8 cellular contexts compared by ENCODE assay signal in the genomic region with DNA sequence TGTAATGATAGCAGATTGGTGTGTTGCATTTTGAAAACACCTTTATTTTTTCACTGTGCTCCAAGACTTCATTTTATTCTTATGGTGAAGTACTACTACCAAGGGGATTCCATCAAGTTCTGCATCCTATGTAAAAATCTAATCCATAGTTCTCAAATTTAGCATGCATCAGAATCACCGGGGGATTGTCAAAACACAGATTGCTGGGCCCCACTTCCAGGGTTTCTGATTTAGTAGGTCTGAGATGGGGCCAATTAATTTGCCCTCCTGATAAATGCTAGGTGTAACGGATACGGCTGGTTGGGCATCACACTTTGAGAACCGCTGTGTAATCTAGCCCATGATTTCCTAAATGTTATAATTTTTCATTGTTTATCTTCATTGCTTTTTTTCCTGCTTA. TPM values are rescaled to one million over a fixed set of nuclear protein-coding genes. Genes with fewer than 3 reads are reported as not detected.
A peak's percentile ranks its signal among the peaks of the same experiment; 100 is the strongest.
DNase-seq lines count a peak whose midpoint lies in the region; ATAC-seq and TF ChIP-seq lines count a peak whose summit lies in the region.

No MANE protein-coding gene starts in this region.

- H3K27me3 ChIP-seq in right lobe of liver: no peaks in the 10 kb centered on the region
- H3K27me3 ChIP-seq in transverse colon: no peaks in the 10 kb centered on the region

- intact Hi-C loops in right lobe of liver (cut with DNase I): no loop called here
- intact Hi-C loops in transverse colon (cut with DNase I; ENCODE audit: low total_unique reads): loop anchor here (2.0 kb wide), 1 partner anchor 119 kb away; the partner anchor contains the start of gene MAP2K1

- TF ChIP-seq POLR2A in right lobe of liver (IDR thresholded peaks at IDR 0.05): no peak
- no peak for TF ChIP-seq POLR2A in transverse colon (IDR thresholded peaks at IDR 0.05)

- no peak for DNase-seq in activated naive CD4-positive, alpha-beta T cell (lab: John Stamatoyannopoulos, UW)
- DNase-seq in astrocyte of the cerebellum (ENCODE audit: low read depth) (no peak), right lobe of liver (no peak), transverse colon (no peak), GM10266 (ENCODE audit: extremely low spot score) (no peak), cerebellum (ENCODE audit: low spot score) (no peak)

- H3K4me3 ChIP-seq in astrocyte of the cerebellum (ENCODE audit: low read depth, low read length) (peak overlapping the region; percentile 66), right lobe of liver (peak overlapping the region; percentile 83 to 97 (median 95)), transverse colon (peak overlapping the region in 3 of 4 donors; percentile 58 to 93 (median 84))

- peaks cover 30% of the 10 kb centered on the region for H3K36me3 Mint-ChIP-seq in activated naive CD4-positive, alpha-beta T cell treated with anti-CD3 and anti-CD28 coated beads, Interleukin-2, amount 50 U/mL, for 24 hours

- peaks cover 43% of the 10 kb centered on the region for H3K4me1 Mint-ChIP-seq in activated naive CD4-positive, alpha-beta T cell treated with anti-CD3 and anti-CD28 coated beads, Interleukin-2, amount 50 U/mL, for 24 hours

- no peak for TF ChIP-seq EP300 in transverse colon (IDR thresholded peaks at IDR 0.05; ENCODE audit: low read depth)

- 51% methylated on average over 4 of the region's 4 CpGs for WGBS in right lobe of liver (ENCODE audit: insufficient coverage, low coverage, low lambda C conversion rate, missing lambda C conversion rate)
- 52% methylated on average over 4 of the region's 4 CpGs for WGBS in transverse colon (ENCODE audit: low coverage in 1 of 2), 2 donors

- no peak for TF ChIP-seq CTCF in astrocyte of the cerebellum (IDR thresholded peaks at IDR 0.05; ENCODE audit: low read depth, low read length, missing control alignments)
- no peak for TF ChIP-seq CTCF in right lobe of liver (IDR thresholded peaks at IDR 0.05)
- no peak for TF ChIP-seq CTCF in transverse colon (IDR thresholded peaks at IDR 0.05)
- no peak for TF ChIP-seq CTCF in GM10266 (IDR thresholded peaks at IDR 0.05; ENCODE audit: control insufficient read depth, insufficient read depth, low read depth, missing control alignments)

- in situ Hi-C loops in astrocyte of the cerebellum (cut with HindIII; ENCODE audit: low sequenced_read_pairs): no loop called here
- in situ Hi-C loops in transverse colon (cut with MboI; ENCODE audit: low pct_ligation_motif_present in 1 of 4, low pct_unique_long_range_greater_than_20kb in 1 of 4, low sequenced_read_pairs in 3 of 4): no loop called here

- peak overlapping the region; percentile 97 for H3K4me3 Mint-ChIP-seq in activated naive CD4-positive, alpha-beta T cell treated with anti-CD3 and anti-CD28 coated beads, Interleukin-2, amount 50 U/mL, for 24 hours

- H3K9me3 ChIP-seq in right lobe of liver (no peaks in the 10 kb centered on the region), transverse colon (no peaks in the 10 kb centered on the region)

- H3K4me1 ChIP-seq in right lobe of liver: peaks cover 0 to 26% (median 7%) of the 10 kb centered on the region in 4 donors
- peaks cover 11 to 32% (median 22%) of the 10 kb centered on the region in 4 donors for H3K4me1 ChIP-seq in transverse colon

- H3K36me3 ChIP-seq in right lobe of liver (peaks cover 4 to 25% (median 16%) of the 10 kb centered on the region in 4 donors), transverse colon (peaks cover 0 to 22% (median 10%) of the 10 kb centered on the region in 4 donors)

- H3K27ac ChIP-seq in right lobe of liver: no peak overlapping the region
- peak overlapping the region; percentile 88 to 98 (median 92) for H3K27ac ChIP-seq in transverse colon

- ATAC-seq in right lobe of liver: no peak
- ATAC-seq in GM21360 (IDR thresholded peaks at IDR 0.05; ENCODE audit: unreplicated experiment): no peak

- no peaks in the 10 kb centered on the region for H3K9me3 Mint-ChIP-seq in activated naive CD4-positive, alpha-beta T cell treated with anti-CD3 and anti-CD28 coated beads, Interleukin-2, amount 50 U/mL, for 24 hours

- peak overlapping the region; percentile 100 for H3K27ac Mint-ChIP-seq in activated naive CD4-positive, alpha-beta T cell treated with anti-CD3 and anti-CD28 coated beads, Interleukin-2, amount 50 U/mL, for 24 hours

- no peaks in the 10 kb centered on the region for H3K27me3 Mint-ChIP-seq in activated naive CD4-positive, alpha-beta T cell treated with anti-CD3 and anti-CD28 coated beads, Interleukin-2, amount 50 U/mL, for 24 hours

RNA-seq across cellular contexts. Expression of gene ZWILCH, which starts 0.7 kb away (rescaled TPM):
- 1 to 10 TPM; 1.1 to 4.9 (median 2.5) TPM for total RNA-seq in right lobe of liver
- 1 to 10 TPM; 1.9 to 6.8 (median 4.4) TPM for total RNA-seq in transverse colon
- total RNA-seq in cerebellum: 31.1 TPM

RNA-seq across cellular contexts. Expression of gene RPL4, which starts 1.2 kb away (rescaled TPM):
- total RNA-seq in right lobe of liver (1,000 to 10,000 TPM in 2 of 6 experiments, 100 to 1,000 TPM in 4; 643 to 1,390 (median 819) TPM), transverse colon (1,000 to 10,000 TPM; 1,084 to 1,586 (median 1,392) TPM), cerebellum (1,403 TPM)

RNA-seq across cellular contexts. Expression of gene SNAPC5, which starts 8.3 kb away (rescaled TPM):
- total RNA-seq in right lobe of liver (10 to 100 TPM; 11.8 to 23.1 (median 16.2) TPM), transverse colon (10 to 100 TPM in 3 of 4 donors, 1 to 10 TPM in 1; 2.6 to 64.0 (median 32.1) TPM), cerebellum (10.0 TPM)

RNA-seq across cellular contexts. Expression of gene LCTL, which starts 60.0 kb away (rescaled TPM):
- not detected for total RNA-seq in right lobe of liver
- total RNA-seq in transverse colon: not detected
- total RNA-seq in cerebellum: not detected

Comparison
In these comparisons a context has a peak if more than half of its experiments do, and no peak if none do; other contexts are left out.
1. H3K27ac ChIP-seq: peak in transverse colon (4 of 4); none in right lobe of liver (0 of 3).
2. Peak in every context shown above with its lines, with median percentiles within 50 percentile points of each other: H3K4me3 ChIP-seq.